1 cellular context compared by ENCODE assay signal in the genomic region with DNA sequence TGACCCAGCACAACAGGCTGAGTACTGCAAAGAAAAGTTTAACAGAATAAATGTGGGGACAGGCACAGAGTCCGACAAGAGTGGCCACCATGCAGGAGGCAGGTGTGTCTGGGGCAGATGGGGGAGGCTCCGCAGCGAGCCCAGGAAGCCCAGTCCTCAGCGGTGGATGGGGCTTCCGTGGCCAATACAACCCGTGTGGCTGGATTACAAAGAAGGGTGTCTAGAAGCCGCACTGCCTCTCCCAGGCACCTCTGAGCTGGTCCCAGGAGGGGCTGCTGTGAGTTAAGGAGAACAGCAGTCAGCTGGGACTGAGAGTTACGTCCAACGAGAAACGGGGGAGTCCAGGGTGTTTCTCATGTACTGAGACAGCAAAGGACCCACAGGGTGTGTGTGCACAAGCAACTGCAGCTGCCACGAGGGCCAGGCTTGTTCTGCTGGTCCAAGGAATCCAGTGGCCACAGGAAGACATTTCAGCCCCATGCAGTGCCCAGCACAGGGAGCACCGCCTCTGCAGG.
TF ChIP-seq lines count a peak whose summit lies in the region.

No MANE protein-coding gene starts in this region.

TF ChIP-seq in GM23338, 12 proteins besides CTCF, POLR2A, EP300 and RAD21 (continued from another document):
- TF ChIP-seq, protein P1, sequence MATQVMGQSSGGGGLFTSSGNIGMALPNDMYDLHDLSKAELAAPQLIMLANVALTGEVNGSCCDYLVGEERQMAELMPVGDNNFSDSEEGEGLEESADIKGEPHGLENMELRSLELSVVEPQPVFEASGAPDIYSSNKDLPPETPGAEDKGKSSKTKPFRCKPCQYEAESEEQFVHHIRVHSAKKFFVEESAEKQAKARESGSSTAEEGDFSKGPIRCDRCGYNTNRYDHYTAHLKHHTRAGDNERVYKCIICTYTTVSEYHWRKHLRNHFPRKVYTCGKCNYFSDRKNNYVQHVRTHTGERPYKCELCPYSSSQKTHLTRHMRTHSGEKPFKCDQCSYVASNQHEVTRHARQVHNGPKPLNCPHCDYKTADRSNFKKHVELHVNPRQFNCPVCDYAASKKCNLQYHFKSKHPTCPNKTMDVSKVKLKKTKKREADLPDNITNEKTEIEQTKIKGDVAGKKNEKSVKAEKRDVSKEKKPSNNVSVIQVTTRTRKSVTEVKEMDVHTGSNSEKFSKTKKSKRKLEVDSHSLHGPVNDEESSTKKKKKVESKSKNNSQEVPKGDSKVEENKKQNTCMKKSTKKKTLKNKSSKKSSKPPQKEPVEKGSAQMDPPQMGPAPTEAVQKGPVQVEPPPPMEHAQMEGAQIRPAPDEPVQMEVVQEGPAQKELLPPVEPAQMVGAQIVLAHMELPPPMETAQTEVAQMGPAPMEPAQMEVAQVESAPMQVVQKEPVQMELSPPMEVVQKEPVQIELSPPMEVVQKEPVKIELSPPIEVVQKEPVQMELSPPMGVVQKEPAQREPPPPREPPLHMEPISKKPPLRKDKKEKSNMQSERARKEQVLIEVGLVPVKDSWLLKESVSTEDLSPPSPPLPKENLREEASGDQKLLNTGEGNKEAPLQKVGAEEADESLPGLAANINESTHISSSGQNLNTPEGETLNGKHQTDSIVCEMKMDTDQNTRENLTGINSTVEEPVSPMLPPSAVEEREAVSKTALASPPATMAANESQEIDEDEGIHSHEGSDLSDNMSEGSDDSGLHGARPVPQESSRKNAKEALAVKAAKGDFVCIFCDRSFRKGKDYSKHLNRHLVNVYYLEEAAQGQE (IDR thresholded peaks at IDR 0.05; ENCODE audit: unreplicated experiment) = no peak
- TF ChIP-seq EZH2 (IDR thresholded peaks at IDR 0.05; ENCODE audit: low read depth, unreplicated experiment) (no peak), ZNF331 (CRISPR knock-in tag; IDR thresholded peaks at IDR 0.05; ENCODE audit: low read depth) (no peak), NANOG (IDR thresholded peaks at IDR 0.05; ENCODE audit: borderline replicate concordance) (no peak), JUNB (IDR thresholded peaks at IDR 0.05; ENCODE audit: unreplicated experiment) (no peak)
- TF ChIP-seq, protein P2, sequence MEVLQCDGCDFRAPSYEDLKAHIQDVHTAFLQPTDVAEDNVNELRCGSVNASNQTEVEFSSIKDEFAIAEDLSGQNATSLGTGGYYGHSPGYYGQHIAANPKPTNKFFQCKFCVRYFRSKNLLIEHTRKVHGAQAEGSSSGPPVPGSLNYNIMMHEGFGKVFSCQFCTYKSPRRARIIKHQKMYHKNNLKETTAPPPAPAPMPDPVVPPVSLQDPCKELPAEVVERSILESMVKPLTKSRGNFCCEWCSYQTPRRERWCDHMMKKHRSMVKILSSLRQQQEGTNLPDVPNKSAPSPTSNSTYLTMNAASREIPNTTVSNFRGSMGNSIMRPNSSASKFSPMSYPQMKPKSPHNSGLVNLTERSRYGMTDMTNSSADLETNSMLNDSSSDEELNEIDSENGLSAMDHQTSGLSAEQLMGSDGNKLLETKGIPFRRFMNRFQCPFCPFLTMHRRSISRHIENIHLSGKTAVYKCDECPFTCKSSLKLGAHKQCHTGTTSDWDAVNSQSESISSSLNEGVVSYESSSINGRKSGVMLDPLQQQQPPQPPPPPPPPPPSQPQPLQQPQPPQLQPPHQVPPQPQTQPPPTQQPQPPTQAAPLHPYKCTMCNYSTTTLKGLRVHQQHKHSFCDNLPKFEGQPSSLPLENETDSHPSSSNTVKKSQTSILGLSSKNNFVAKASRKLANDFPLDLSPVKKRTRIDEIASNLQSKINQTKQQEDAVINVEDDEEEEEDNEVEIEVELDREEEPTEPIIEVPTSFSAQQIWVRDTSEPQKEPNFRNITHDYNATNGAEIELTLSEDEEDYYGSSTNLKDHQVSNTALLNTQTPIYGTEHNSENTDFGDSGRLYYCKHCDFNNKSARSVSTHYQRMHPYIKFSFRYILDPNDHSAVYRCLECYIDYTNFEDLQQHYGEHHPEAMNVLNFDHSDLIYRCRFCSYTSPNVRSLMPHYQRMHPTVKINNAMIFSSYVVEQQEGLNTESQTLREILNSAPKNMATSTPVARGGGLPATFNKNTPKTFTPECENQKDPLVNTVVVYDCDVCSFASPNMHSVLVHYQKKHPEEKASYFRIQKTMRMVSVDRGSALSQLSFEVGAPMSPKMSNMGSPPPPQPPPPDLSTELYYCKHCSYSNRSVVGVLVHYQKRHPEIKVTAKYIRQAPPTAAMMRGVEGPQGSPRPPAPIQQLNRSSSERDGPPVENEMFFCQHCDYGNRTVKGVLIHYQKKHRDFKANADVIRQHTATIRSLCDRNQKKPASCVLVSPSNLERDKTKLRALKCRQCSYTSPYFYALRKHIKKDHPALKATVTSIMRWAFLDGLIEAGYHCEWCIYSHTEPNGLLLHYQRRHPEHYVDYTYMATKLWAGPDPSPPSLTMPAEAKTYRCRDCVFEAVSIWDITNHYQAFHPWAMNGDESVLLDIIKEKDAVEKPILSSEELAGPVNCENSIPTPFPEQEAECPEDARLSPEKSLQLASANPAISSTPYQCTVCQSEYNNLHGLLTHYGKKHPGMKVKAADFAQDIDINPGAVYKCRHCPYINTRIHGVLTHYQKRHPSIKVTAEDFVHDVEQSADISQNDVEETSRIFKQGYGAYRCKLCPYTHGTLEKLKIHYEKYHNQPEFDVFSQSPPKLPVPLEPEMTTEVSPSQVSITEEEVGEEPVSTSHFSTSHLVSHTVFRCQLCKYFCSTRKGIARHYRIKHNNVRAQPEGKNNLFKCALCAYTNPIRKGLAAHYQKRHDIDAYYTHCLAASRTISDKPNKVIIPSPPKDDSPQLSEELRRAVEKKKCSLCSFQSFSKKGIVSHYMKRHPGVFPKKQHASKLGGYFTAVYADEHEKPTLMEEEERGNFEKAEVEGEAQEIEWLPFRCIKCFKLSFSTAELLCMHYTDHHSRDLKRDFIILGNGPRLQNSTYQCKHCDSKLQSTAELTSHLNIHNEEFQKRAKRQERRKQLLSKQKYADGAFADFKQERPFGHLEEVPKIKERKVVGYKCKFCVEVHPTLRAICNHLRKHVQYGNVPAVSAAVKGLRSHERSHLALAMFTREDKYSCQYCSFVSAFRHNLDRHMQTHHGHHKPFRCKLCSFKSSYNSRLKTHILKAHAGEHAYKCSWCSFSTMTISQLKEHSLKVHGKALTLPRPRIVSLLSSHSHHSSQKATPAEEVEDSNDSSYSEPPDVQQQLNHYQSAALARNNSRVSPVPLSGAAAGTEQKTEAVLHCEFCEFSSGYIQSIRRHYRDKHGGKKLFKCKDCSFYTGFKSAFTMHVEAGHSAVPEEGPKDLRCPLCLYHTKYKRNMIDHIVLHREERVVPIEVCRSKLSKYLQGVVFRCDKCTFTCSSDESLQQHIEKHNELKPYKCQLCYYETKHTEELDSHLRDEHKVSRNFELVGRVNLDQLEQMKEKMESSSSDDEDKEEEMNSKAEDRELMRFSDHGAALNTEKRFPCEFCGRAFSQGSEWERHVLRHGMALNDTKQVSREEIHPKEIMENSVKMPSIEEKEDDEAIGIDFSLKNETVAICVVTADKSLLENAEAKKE (CRISPR knock-in tag; IDR thresholded peaks at IDR 0.05) = no peak
